12 cellular contexts compared by ENCODE assay signal in genomic region chr4:1834047-1834769, GRCh38. TPM values are rescaled to one million over a fixed set of nuclear protein-coding genes. Genes with fewer than 3 reads are reported as not detected.
DNase-seq lines count a peak whose midpoint lies in the region; ATAC-seq lines count a peak whose summit lies in the region.
"Had no signal": no experiment of that assay in that cellular context is flagged by ENCODE, and none has a peak within 500 bp of the region (broad histone marks: within the 10 kb centered on the region; RNA-seq: fewer than 3 reads in every experiment).

No MANE protein-coding gene starts in this region.

- no peaks in the 10 kb centered on the region for H3K27me3 ChIP-seq in muscle layer of colon (ENCODE audit: control insufficient read depth in 1 of 2, insufficient read depth in 2 of 2, low read length in 2 of 2)
- H3K27me3 ChIP-seq: uterus had no signal

- no peak overlapping the region for H3K4me3 ChIP-seq in muscle layer of colon (ENCODE audit: low read depth in 1 of 2, low read length in 2 of 2)
- H3K4me3 ChIP-seq: uterus had no signal

- peaks cover 53% of the 10 kb centered on the region for H3K36me3 ChIP-seq in muscle layer of colon (ENCODE audit: insufficient read depth, low read length)
- H3K36me3 ChIP-seq: uterus had no signal

- intact Hi-C loops in left cardiac atrium (cut with DNase I): no loop called here

- H3K27ac ChIP-seq in muscle layer of colon (ENCODE audit: low read depth, low read length): peak overlapping the region; percentile 23

- H3K9me3 ChIP-seq in muscle layer of colon (ENCODE audit: low read length): no peaks in the 10 kb centered on the region
- H3K9me3 ChIP-seq: uterus had no signal

- peaks cover 5% of the 10 kb centered on the region for H3K4me1 ChIP-seq in muscle layer of colon (ENCODE audit: insufficient read depth, low read length)
- H3K4me1 ChIP-seq: uterus had no signal

- peak; percentile 60 for ATAC-seq in GM18519 (IDR thresholded peaks at IDR 0.05; ENCODE audit: low FRiP score, unreplicated experiment)
- peak; percentile 73 for ATAC-seq in GM21737 (IDR thresholded peaks at IDR 0.05; ENCODE audit: unreplicated experiment)
- no peak for ATAC-seq in HG03159 (IDR thresholded peaks at IDR 0.05; ENCODE audit: unreplicated experiment)
- no peak for ATAC-seq in HG03045 (IDR thresholded peaks at IDR 0.05; ENCODE audit: unreplicated experiment)
- no peak for ATAC-seq in left cardiac atrium

- peak; percentile 52 for DNase-seq in MV-4-11 (lab: John Stamatoyannopoulos, UW)
- DNase-seq in left cardiac atrium: no peak
- DNase-seq in NCI-H1092 (lab: John Stamatoyannopoulos, UW): no peak
- DNase-seq: activated gamma-delta T cell, GDM1, NCI-H2029 had no signal

- no peak overlapping the region for H3K9ac ChIP-seq in muscle layer of colon (ENCODE audit: low read length)

RNA-seq across cellular contexts. Expression of gene LETM1, which starts 21.7 kb away (rescaled TPM):
- 10 to 100 TPM; 37.2 to 50.5 TPM for total RNA-seq in left cardiac atrium

RNA-seq across cellular contexts. Expression of gene NSD2, which starts 37.0 kb away (rescaled TPM):
- total RNA-seq in left cardiac atrium: 10 to 100 TPM; 30.0 to 38.7 TPM

RNA-seq across cellular contexts. Expression of gene FGFR3, which starts 41.1 kb away (rescaled TPM):
- 1 to 10 TPM; 1.6 to 5.4 TPM for total RNA-seq in left cardiac atrium

Comparison
In these comparisons a context has a peak if more than half of its experiments do, and no peak if none do; other contexts are left out.
1. ATAC-seq: peak in GM18519 (single experiment) and GM21737 (single experiment); none in HG03159 (single experiment), HG03045 (single experiment) and left cardiac atrium (0 of 2).